Comparison of ENCODE assay signal across 22 cellular contexts in the genomic region with DNA sequence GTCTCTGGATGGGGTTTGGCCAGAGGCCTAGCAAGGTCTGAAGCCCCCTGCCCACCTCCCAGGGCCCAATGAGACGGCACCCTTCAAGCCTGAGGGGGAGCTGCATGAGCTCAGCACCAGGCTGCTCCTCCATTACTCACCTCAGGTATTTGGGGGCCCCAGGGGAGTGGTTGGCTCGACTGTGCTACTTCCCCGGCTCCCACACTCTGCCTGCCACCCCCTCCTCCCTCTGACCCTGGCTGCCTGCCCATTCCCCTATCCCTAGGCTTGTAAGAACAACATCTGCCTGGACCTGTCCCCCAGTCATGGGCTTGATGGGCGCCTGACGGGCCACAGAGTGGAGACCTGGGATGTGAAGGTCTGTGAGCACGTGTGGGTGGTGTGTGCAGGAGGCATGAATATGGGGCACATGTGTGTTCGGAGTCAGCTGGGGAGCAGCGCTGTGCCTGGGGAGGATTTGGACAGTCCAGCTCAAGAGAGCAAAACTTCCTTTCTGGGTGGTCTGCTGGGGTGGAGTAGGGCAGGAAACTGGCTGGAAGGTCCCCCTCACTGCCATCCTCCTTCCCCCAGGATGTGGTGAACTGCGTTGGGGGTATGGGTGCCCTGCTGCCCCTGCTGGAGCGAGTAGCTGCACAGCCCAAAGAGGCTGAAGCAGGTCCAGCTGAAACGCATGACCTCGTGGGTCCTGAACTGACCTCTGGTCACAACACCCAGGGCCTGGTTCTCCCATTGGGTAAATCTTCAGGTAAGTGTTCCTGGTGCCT. TPM values are rescaled to one million over a fixed set of nuclear protein-coding genes. Genes with fewer than 3 reads are reported as not detected.
DNase-seq lines count a peak whose midpoint lies in the region; ATAC-seq, FAIRE-seq and TF ChIP-seq lines count a peak whose summit lies in the region.
"Had no signal": no experiment of that assay in that cellular context is flagged by ENCODE, and none has a peak within 500 bp of the region (broad histone marks: within the 10 kb centered on the region; RNA-seq: fewer than 3 reads in every experiment).

No MANE protein-coding gene starts in this region.

- no peak overlapping the region for H4K5ac ChIP-seq in H9 (ENCODE audit: insufficient read length, low read depth, low read length)

- RAD21 ChIA-PET in GM12878 (lab: Charles Lee; ENCODE audit: unreplicated experiment): interaction anchor here (1.0 kb wide), 2 partner anchors 64 to 70 kb away, joined by 3 to 4 read pairs; no protein-coding TSS in a partner anchor

- H2AFZ ChIP-seq in GM12878 (ENCODE audit: control insufficient read depth, low read depth, low read length): no peak overlapping the region
- H2AFZ ChIP-seq in H9 (ENCODE audit: low read length): no peak overlapping the region
- H2AFZ ChIP-seq: hepatocyte, PC-9 had no signal

- no peak overlapping the region; the same call in 1 of the 2 replicates for H3K14ac ChIP-seq in H9 (ENCODE audit: insufficient read depth, low read length)

- no peak overlapping the region for H2BK12ac ChIP-seq in H9 (ENCODE audit: insufficient read length, low read depth, low read length)

- H3K36me3 ChIP-seq in CD4-positive, alpha-beta memory T cell (ENCODE audit: insufficient read depth, low read length): peaks cover 81% of the 10 kb centered on the region
- peaks cover 20 to 38% of the 10 kb centered on the region in 2 experiments; a peak in 3 of 4 replicates for H3K36me3 ChIP-seq in GM12878 (ENCODE audit: control insufficient read depth in 2 of 2, insufficient read depth in 2 of 2, low read length in 1 of 2)
- H3K36me3 ChIP-seq: ovary had no signal

- TF ChIP-seq CTCF in GM12878 (IDR thresholded peaks at IDR 0.05 in 2 of 3, conservative IDR thresholded peaks at IDR 0.05 in 1 of 3; ENCODE audit: control insufficient read depth in 2 of 3, extremely low read depth in 1 of 3, insufficient read depth in 1 of 3, low read depth in 3 of 3, low read length in 3 of 3): no peak
- TF ChIP-seq CTCF in neural crest cell (conservative IDR thresholded peaks at IDR 0.05): no peak
- no peak for TF ChIP-seq CTCF in H9 (conservative IDR thresholded peaks at IDR 0.05)

- H3K27me3 Mint-ChIP-seq in T-helper 1 cell treated with Interleukin-12 subunit alpha and Interleukin-12 subunit beta and Interleukin-4 antibody, amounts not matched to agents 30 μg/mL and 1 μg/mL, for 36 hours (ENCODE audit: low read depth): no peaks in the 10 kb centered on the region
- H3K27me3 Mint-ChIP-seq in CD4-positive, alpha-beta memory T cell: no peaks in the 10 kb centered on the region
- H3K27me3 Mint-ChIP-seq in neural crest cell (ENCODE audit: low read depth) (no peaks in the 10 kb centered on the region), H9 (ENCODE audit: low read depth) (no peaks in the 10 kb centered on the region)
- H3K27me3 Mint-ChIP-seq: stimulated activated naive B cell treated with anti-CD40 and anti-IgM and Interleukin-4, amounts not matched to agents 10 μg/mL and 1 μg/mL and 100 μg/mL, for 72 hours; type B pancreatic cell had no signal

- no peak overlapping the region for H3K18ac ChIP-seq in H9 (ENCODE audit: insufficient read length, low read depth, low read length)

- H3K9me3 ChIP-seq in CD4-positive, alpha-beta memory T cell (ENCODE audit: control insufficient read depth in 1 of 2, low read length in 2 of 2): no peaks in the 10 kb centered on the region
- no peaks in the 10 kb centered on the region for H3K9me3 ChIP-seq in GM12878 (replicated peaks; ENCODE audit: control insufficient read depth, insufficient read depth, low read length)
- no peaks in the 10 kb centered on the region for H3K9me3 ChIP-seq in H9 (ENCODE audit: control insufficient read depth, low read depth, low read length)
- H3K9me3 ChIP-seq: ovary had no signal

- H3K4me2 ChIP-seq in GM12878 (ENCODE audit: control insufficient read depth, insufficient read depth): no peak overlapping the region
- H3K4me2 ChIP-seq in H9 (ENCODE audit: insufficient read depth, insufficient read length, low read length): no peak overlapping the region
- H3K4me2 ChIP-seq: hepatocyte, PC-9 had no signal

- H3K9me3 Mint-ChIP-seq in T-helper 1 cell treated with Interleukin-12 subunit alpha and Interleukin-12 subunit beta and Interleukin-4 antibody, amounts not matched to agents 30 μg/mL and 1 μg/mL, for 36 hours: no peaks in the 10 kb centered on the region
- H3K9me3 Mint-ChIP-seq in CD4-positive, alpha-beta memory T cell: no peaks in the 10 kb centered on the region
- no peaks in the 10 kb centered on the region for H3K9me3 Mint-ChIP-seq in neural crest cell
- H3K9me3 Mint-ChIP-seq in H9: no peaks in the 10 kb centered on the region
- H3K9me3 Mint-ChIP-seq: activated naive CD4-positive, alpha-beta T cell treated with anti-CD3 and anti-CD28 coated beads, Interleukin-2, amount 50 U/mL, for 72 hours; stimulated activated naive B cell treated with anti-CD40 and anti-IgM and Interleukin-4, amounts not matched to agents 10 μg/mL and 1 μg/mL and 100 μg/mL, for 72 hours; type B pancreatic cell had no signal

- in situ Hi-C loops in GM12878 (cut with MboI): no loop called here

- peak overlapping the region; percentile 45 for H3K27ac Mint-ChIP-seq in T-helper 1 cell treated with Interleukin-12 subunit alpha and Interleukin-12 subunit beta and Interleukin-4 antibody, amounts not matched to agents 30 μg/mL and 1 μg/mL, for 36 hours
- H3K27ac Mint-ChIP-seq in CD4-positive, alpha-beta memory T cell: peak overlapping the region in 6 of 7 donors; percentile 18 to 75 (median 66)
- H3K27ac Mint-ChIP-seq in neural crest cell (ENCODE audit: unreplicated experiment): peak overlapping the region; percentile 86
- peak overlapping the region in 1 of 3 experiments; percentile 39; a peak in 1 of 7 replicates for H3K27ac Mint-ChIP-seq in H9
- H3K27ac Mint-ChIP-seq: type B pancreatic cell had no signal

- H2BK5ac ChIP-seq in H9 (ENCODE audit: insufficient read length, low read length): no peak overlapping the region

- no peak overlapping the region for H2BK15ac ChIP-seq in H9 (ENCODE audit: low read depth, low read length)

- peaks cover 14% of the 10 kb centered on the region for H3K4me1 Mint-ChIP-seq in T-helper 1 cell treated with Interleukin-12 subunit alpha and Interleukin-12 subunit beta and Interleukin-4 antibody, amounts not matched to agents 30 μg/mL and 1 μg/mL, for 36 hours (ENCODE audit: low read depth)
- peaks cover 11 to 31% (median 20%) of the 10 kb centered on the region in 4 donors for H3K4me1 Mint-ChIP-seq in CD4-positive, alpha-beta memory T cell
- H3K4me1 Mint-ChIP-seq in neural crest cell (no peaks in the 10 kb centered on the region), H9 (peaks cover 8 to 13% of the 10 kb centered on the region in 2 experiments)

- H2BK20ac ChIP-seq in H9 (ENCODE audit: low read depth, low read length, poor library complexity, severe bottlenecking): no peak overlapping the region

- no peaks in the 10 kb centered on the region for H3K79me1 ChIP-seq in H9 (ENCODE audit: insufficient read depth, low read depth, low read length, poor library complexity, severe bottlenecking)

- no peak overlapping the region for H2BK120ac ChIP-seq in H9 (ENCODE audit: low read depth, low read length, poor library complexity, severe bottlenecking)

- TF ChIP-seq POLR2A in GM12878 (IDR thresholded peaks at IDR 0.05; ENCODE audit: low read depth, low read length): peak; percentile 57

- H3K23me2 ChIP-seq in H9 (ENCODE audit: insufficient read length, low read depth, low read length, poor library complexity, severe bottlenecking): no peaks in the 10 kb centered on the region

- FAIRE-seq in GM12878 (lab: Jason Lieb, UNC): no peak

- no peak overlapping the region for H3K9ac ChIP-seq in GM12878 (ENCODE audit: control insufficient read depth, insufficient read depth, low read length)
- no peak overlapping the region for H3K9ac ChIP-seq in H9 (ENCODE audit: extremely low read depth, insufficient read length, low read length)

- SMC1A ChIA-PET in GM12878 (lab: Charles Lee; ENCODE audit: uncharacterized antibody, unreplicated experiment): interaction anchor here (1.1 to 2.2 kb wide), 3 partner anchors 73 to 88 kb away, joined by 4 to 8 read pairs (median 8); no protein-coding TSS in a partner anchor

- no peak overlapping the region for H3T11ph ChIP-seq in H9 (ENCODE audit: low read length)

- H4K8ac ChIP-seq in H9 (replicated peaks; ENCODE audit: insufficient read length, low read depth, low read length): no peak overlapping the region

- intact Hi-C loops in CD4-positive, alpha-beta memory T cell (cut with micrococcal nuclease): no loop called here
- intact Hi-C loops in GM12878 (cut with micrococcal nuclease; ENCODE audit: unreplicated experiment): no loop called here

- TF ChIP-seq RAD21 in GM12878 (IDR thresholded peaks at IDR 0.05; ENCODE audit: insufficient read depth, low read depth, low read length): no peak

- POLR2A ChIA-PET in CD4-positive, alpha-beta memory T cell (lab: Charles Lee; ENCODE audit: partially characterized antibody): interaction anchor here (1.0 to 4.5 kb wide), 6 partner anchors 9 to 85 kb away, joined by 3 to 34 read pairs (median 12); partner anchors contain the start of genes CCDC12 and NBEAL2
- POLR2A ChIA-PET in GM12878 (lab: Charles Lee): interaction anchor here (1.2 kb wide), 1 partner anchor 86 kb away, joined by 3 read pairs; no protein-coding TSS in a partner anchor

- peaks cover 23% of the 10 kb centered on the region for H3K4me1 ChIP-seq in CD4-positive, alpha-beta memory T cell (ENCODE audit: insufficient read depth, low read length)
- H3K4me1 ChIP-seq in GM12878 (ENCODE audit: control insufficient read depth, insufficient read depth, low read length) (peaks cover under 1% of the 10 kb centered on the region; the same call in 1 of the 2 replicates), H9 (ENCODE audit: insufficient read depth, low read length) (no peaks in the 10 kb centered on the region)

- no peak for ATAC-seq in GM12878
- no peak for ATAC-seq in GM21423 (IDR thresholded peaks at IDR 0.05; ENCODE audit: unreplicated experiment)
- ATAC-seq: activated naive CD4-positive, alpha-beta T cell treated with anti-CD3 and anti-CD28 coated beads, Interleukin-2, amount 50 U/mL, for 72 hours; stimulated activated naive B cell treated with anti-CD40 and anti-IgM and Interleukin-4, amounts not matched to agents 10 μg/mL and 1 μg/mL and 100 μg/mL, for 72 hours had no signal

- no peaks in the 10 kb centered on the region for H3K27me3 ChIP-seq in CD4-positive, alpha-beta memory T cell (ENCODE audit: insufficient read depth, low read length)
- H3K27me3 ChIP-seq in GM12878 (replicated peaks in 1 of 2; ENCODE audit: control insufficient read depth in 2 of 2, insufficient read depth in 2 of 2, low read length in 1 of 2) (no peaks in the 10 kb centered on the region), H9 (ENCODE audit: insufficient read depth, low read length) (no peaks in the 10 kb centered on the region)
- H3K27me3 ChIP-seq: hepatocyte, ovary had no signal

- H3K36me3 Mint-ChIP-seq in T-helper 1 cell treated with Interleukin-12 subunit alpha and Interleukin-12 subunit beta and Interleukin-4 antibody, amounts not matched to agents 30 μg/mL and 1 μg/mL, for 36 hours (ENCODE audit: low read depth): peaks cover 35% of the 10 kb centered on the region
- H3K36me3 Mint-ChIP-seq in CD4-positive, alpha-beta memory T cell: peaks cover 17 to 51% of the 10 kb centered on the region in 2 donors
- no peaks in the 10 kb centered on the region for H3K36me3 Mint-ChIP-seq in neural crest cell (ENCODE audit: low read depth)
- peaks cover 5 to 23% (median 18%) of the 10 kb centered on the region in 3 experiments; a peak in 6 of 7 replicates for H3K36me3 Mint-ChIP-seq in H9 (ENCODE audit: insufficient read depth in 1 of 3, low read depth in 3 of 3)
- H3K36me3 Mint-ChIP-seq: type B pancreatic cell had no signal

- no peak overlapping the region for H3K27ac ChIP-seq in CD4-positive, alpha-beta memory T cell (ENCODE audit: low read depth, low read length)
- H3K27ac ChIP-seq in GM12878 (ENCODE audit: control insufficient read depth, insufficient read depth) (no peak overlapping the region), H9 (ENCODE audit: insufficient read length, low read depth, low read length) (no peak overlapping the region)
- H3K27ac ChIP-seq: C4-2B, hepatocyte, ovary, PC-9 had no signal

- H3K56ac ChIP-seq in H9 (ENCODE audit: insufficient read length, low read depth, low read length): no peak overlapping the region

- no peak overlapping the region for H3K4me3 Mint-ChIP-seq in T-helper 1 cell treated with Interleukin-12 subunit alpha and Interleukin-12 subunit beta and Interleukin-4 antibody, amounts not matched to agents 30 μg/mL and 1 μg/mL, for 36 hours
- H3K4me3 Mint-ChIP-seq in CD4-positive, alpha-beta memory T cell: peak overlapping the region in 1 of 8 donors; percentile 14
- no peak overlapping the region for H3K4me3 Mint-ChIP-seq in neural crest cell
- H3K4me3 Mint-ChIP-seq in H9: no peak overlapping the region
- H3K4me3 Mint-ChIP-seq: type B pancreatic cell had no signal

- H2AK5ac ChIP-seq in H9 (ENCODE audit: insufficient read length, low read length): no peak overlapping the region

- no peak for TF ChIP-seq EP300 in GM12878 (IDR thresholded peaks at IDR 0.05; ENCODE audit: borderline replicate concordance in 1 of 2, control insufficient read depth in 1 of 2, low read depth in 2 of 2, low read length in 2 of 2)

- CTCF ChIA-PET in CD4-positive, alpha-beta memory T cell (lab: Charles Lee; ENCODE audit: partially characterized antibody): interaction anchor here (1.0 to 3.9 kb wide), 5 partner anchors 9 to 130 kb away, joined by 3 to 33 read pairs (median 10); no protein-coding TSS in a partner anchor
- CTCF ChIA-PET in GM12878 (lab: Yijun Ruan, JAX): interaction anchor here (0.6 to 1.7 kb wide), 4 partner anchors 12 to 102 kb away, joined by 3 to 5 read pairs (median 4); no protein-coding TSS in a partner anchor

- H3K4ac ChIP-seq in H9 (ENCODE audit: low read depth, low read length): no peak overlapping the region

- no TSS peak for BruUV-seq in GM12878 (replicated peaks; lab: Mats Ljungman, UMichigan)

- WGBS in GM12878 (ENCODE audit: insufficient coverage, insufficient replicate concordance, low lambda C conversion rate, missing lambda C conversion rate): 54% methylated on average over 12 of the region's 12 CpGs
- WGBS in H9 (ENCODE audit: extremely low coverage, insufficient read length, low lambda C conversion rate): no CpG with 5 or more reads among the region's 12 CpGs

- DNase-seq in T-helper 1 cell (no peak), GM12878 (ENCODE audit: low read depth, low spot score) (no peak), neural crest cell (ENCODE audit: low read depth, low spot score) (no peak), H9 (no peak), NCI-H1092 (lab: John Stamatoyannopoulos, UW) (no peak)
- DNase-seq in CD4-positive, alpha-beta memory T cell: no peak
- DNase-seq: activated CD8-positive, alpha-beta memory T cell treated with anti-CD3 and anti-CD28 coated beads, Interleukin-2, amount 50 U/mL, for 48 hours; DMS53; effector memory CD4-positive, alpha-beta T cell; kidney glomerular epithelial cell; midbrain; NCI-H1092 treated with DMSO at 0.1 percent for 48 hours; NCI-H82; PC-9; stimulated activated naive B cell treated with anti-CD40 and anti-IgM and Interleukin-4, amounts not matched to agents 10 μg/mL and 1 μg/mL and 100 μg/mL, for 72 hours had no signal

- H4K20me1 ChIP-seq in GM12878 (ENCODE audit: control insufficient read depth, insufficient read depth): no peaks in the 10 kb centered on the region
- H4K20me1 ChIP-seq in H9 (ENCODE audit: control insufficient read depth, insufficient read depth, insufficient read length): no peaks in the 10 kb centered on the region

- H3K79me2 ChIP-seq in GM12878 (ENCODE audit: control insufficient read depth, insufficient read depth, low read length) (peaks cover 4% of the 10 kb centered on the region), H9 (ENCODE audit: insufficient read depth, low read length) (no peaks in the 10 kb centered on the region)
- H3K79me2 ChIP-seq: hepatocyte had no signal

- no peak overlapping the region for H4K91ac ChIP-seq in H9 (ENCODE audit: insufficient read length, low read depth, low read length)

- H3K23ac ChIP-seq in H9 (ENCODE audit: insufficient read length, low read depth, low read length): no peak overlapping the region

- no peak overlapping the region for H3K4me3 ChIP-seq in CD4-positive, alpha-beta memory T cell (ENCODE audit: low read length in 2 of 2)
- no peak overlapping the region for H3K4me3 ChIP-seq in GM12878
- H3K4me3 ChIP-seq: hepatocyte, ovary, PC-9 had no signal

RNA-seq across cellular contexts. Expression of gene NBEAL2, which starts 17.4 kb away (rescaled TPM):
- 100 to 1,000 TPM; 144 to 147 TPM for total RNA-seq in CD4-positive, alpha-beta memory T cell
- 10 to 100 TPM in 1 of 2 donors, 1 to 10 TPM in 1; 4.5 to 16.0 TPM for polyA plus RNA-seq in CD4-positive, alpha-beta memory T cell
- 152 and 168 TPM in 2 replicates for total RNA-seq in GM12878 (2013; cell fraction: nucleolus; rRNA removed)
- total RNA-seq in GM12878 (2014; rRNA removed) (47.2 and 52.0 TPM in 2 replicates), GM12878 (2014; rRNA removed; fragmentation: Illumina TruSeq; extraction: Trizol) (19.7 and 21.8 TPM in 2 replicates), GM12878 (2021) (106 and 127 TPM in 2 replicates), neural crest cell (24.6 and 25.2 TPM in 2 replicates), H9 (2021) (50.4 and 52.1 TPM in 2 replicates)
- 27.1 TPM for polyA plus RNA-seq in GM12878 (2011; ENCODE audit: low read depth)
- polyA plus RNA-seq in GM12878 (2011; rRNA removed) (17.1 and 29.0 TPM in 2 replicates), GM12878 (2014; fragmentation: Illumina TruSeq; extraction: Trizol) (16.4 and 41.4 TPM in 2 replicates), GM12878 (2014; fragmentation: Nextera tagmentation; extraction: Ambion mirVana) (under 1 TPM; 0.07 to 0.18 TPM), GM12878 (2014; rRNA removed) (96.3 and 110 TPM in 2 replicates), GM12878 (2016; fragmentation: Nextera tagmentation; extraction: Ambion mirVana) (10 to 100 TPM; 22.5 to 29.7 TPM)
- polyA plus RNA-seq in GM12878 (2011; cell fraction: cytosol; rRNA removed): 39.5 and 52.6 TPM in 2 replicates
- 940 and 1,024 TPM in 2 replicates for polyA plus RNA-seq in GM12878 (2011; cell fraction: nucleus; rRNA removed)
- 62.9 and 78.4 TPM in 2 replicates for polyA plus RNA-seq in GM12878 (2012)
- polyA minus RNA-seq in GM12878 (2011; rRNA and poly(A)+ RNA removed): 21.7 and 46.1 TPM in 2 replicates
- 21.8 and 25.3 TPM in 2 replicates for polyA minus RNA-seq in GM12878 (2011; cell fraction: cytosol; rRNA and poly(A)+ RNA removed)
- 95.1 and 139 TPM in 2 replicates for polyA minus RNA-seq in GM12878 (2011; cell fraction: nucleus; rRNA and poly(A)+ RNA removed)

RNA-seq across cellular contexts. Expression of gene CCDC12, which starts 20.3 kb away (rescaled TPM):
- total RNA-seq in CD4-positive, alpha-beta memory T cell: 10 to 100 TPM; 59.3 to 59.4 TPM
- 100 to 1,000 TPM in 1 of 2 donors, 10 to 100 TPM in 1; 86.5 to 102 TPM for polyA plus RNA-seq in CD4-positive, alpha-beta memory T cell
- 111 and 121 TPM in 2 replicates for total RNA-seq in GM12878 (2013; cell fraction: nucleolus; rRNA removed)
- total RNA-seq in GM12878 (2014; rRNA removed): 46.9 and 53.0 TPM in 2 replicates
- 67.3 and 72.4 TPM in 2 replicates for total RNA-seq in GM12878 (2014; rRNA removed; fragmentation: Illumina TruSeq; extraction: Trizol)
- total RNA-seq in GM12878 (2021): 65.8 and 65.9 TPM in 2 replicates
- polyA plus RNA-seq in GM12878 (2011; ENCODE audit: low read depth): 29.4 TPM
- 31.2 and 45.6 TPM in 2 replicates for polyA plus RNA-seq in GM12878 (2011; rRNA removed)
- polyA plus RNA-seq in GM12878 (2011; cell fraction: cytosol; rRNA removed): 52.2 and 68.0 TPM in 2 replicates
- 63.4 and 85.5 TPM in 2 replicates for polyA plus RNA-seq in GM12878 (2011; cell fraction: nucleus; rRNA removed)
- 47.7 and 72.7 TPM in 2 replicates for polyA plus RNA-seq in GM12878 (2012)
- polyA plus RNA-seq in GM12878 (2014; fragmentation: Illumina TruSeq; extraction: Trizol): 11.2 and 63.3 TPM in 2 replicates
- polyA plus RNA-seq in GM12878 (2014; fragmentation: Nextera tagmentation; extraction: Ambion mirVana): 10 to 100 TPM in 1 of 2 experiments, 1 to 10 TPM in 1; 9.2 to 22.5 TPM
- polyA plus RNA-seq in GM12878 (2014; rRNA removed): 59.3 and 67.6 TPM in 2 replicates
- 10 to 100 TPM; 83.1 to 91.4 TPM for polyA plus RNA-seq in GM12878 (2016; fragmentation: Nextera tagmentation; extraction: Ambion mirVana)
- polyA minus RNA-seq in GM12878 (2011; rRNA and poly(A)+ RNA removed): 69.5 and 77.8 TPM in 2 replicates
- 15.6 and 18.2 TPM in 2 replicates for polyA minus RNA-seq in GM12878 (2011; cell fraction: cytosol; rRNA and poly(A)+ RNA removed)
- 64.3 and 144 TPM in 2 replicates for polyA minus RNA-seq in GM12878 (2011; cell fraction: nucleus; rRNA and poly(A)+ RNA removed)
- total RNA-seq in neural crest cell: 53.2 and 54.3 TPM in 2 replicates
- 49.1 and 54.0 TPM in 2 replicates for total RNA-seq in H9 (2021)
